22 cellular contexts compared by ENCODE assay signal in genomic region chr6:145947108-145947507, GRCh38. TPM values are rescaled to one million over a fixed set of nuclear protein-coding genes. Genes with fewer than 3 reads are reported as not detected.
DNase-seq lines count a peak whose midpoint lies in the region; ATAC-seq, FAIRE-seq and TF ChIP-seq lines count a peak whose summit lies in the region.
"Had no signal": no experiment of that assay in that cellular context is flagged by ENCODE, and none has a peak within 500 bp of the region (broad histone marks: within the 10 kb centered on the region; RNA-seq: fewer than 3 reads in every experiment).

No MANE protein-coding gene starts in this region.

- TF ChIP-seq EP300 in HepG2 (IDR thresholded peaks at IDR 0.05; ENCODE audit: low read depth in 2 of 2, low read length in 2 of 2) (no peak), HepG2 (CRISPR knock-in tag; IDR thresholded peaks at IDR 0.05; ENCODE audit: borderline replicate concordance) (no peak)

- FAIRE-seq in HepG2 (lab: Jason Lieb, UNC), result no peak
- FAIRE-seq: A549, D721Med, GM12878, GM12892, GM18507, GM19239 had no signal

- TF ChIP-seq POLR2A in HepG2 (IDR thresholded peaks at IDR 0.05; ENCODE audit: insufficient read depth in 1 of 2, low read depth in 2 of 2, low read length in 2 of 2) (no peak), right lobe of liver (IDR thresholded peaks at IDR 0.05) (no peak)

- 58% methylated on average over 3 of the region's 3 CpGs for WGBS in liver
- WGBS in HepG2 (ENCODE audit: low lambda C conversion rate), result 89% methylated on average over 3 of the region's 3 CpGs
- WGBS in right lobe of liver (ENCODE audit: insufficient coverage, low coverage, low lambda C conversion rate, missing lambda C conversion rate), result 47% methylated on average over 3 of the region's 3 CpGs

- POLR2A ChIA-PET in HepG2 (lab: Yijun Ruan, JAX), result no interaction called here

- DNase-seq in HepG2 (ENCODE audit: low spot score), result no peak
- peak; percentile 32 for DNase-seq in G401 (ENCODE audit: low spot score)
- DNase-seq in right lobe of liver, result no peak
- DNase-seq in NCI-H1105 (lab: John Stamatoyannopoulos, UW), result no peak
- no peak for DNase-seq in NCI-H69 (lab: John Stamatoyannopoulos, UW)
- DNase-seq: Caco-2; Calu3; CD4-positive, alpha-beta T cell; CD8-positive, alpha-beta T cell; DMS79 treated with DMSO at 0.1 percent for 48 hours; GDM1 had no signal

- H3K9ac ChIP-seq in liver (ENCODE audit: low read depth in 1 of 2, low read length in 2 of 2) (no peak overlapping the region), HepG2 (ENCODE audit: insufficient read depth, low read depth, low read length) (no peak overlapping the region)
- H3K9ac ChIP-seq: BLaER1 treated with 17β-estradiol and CSF1 and Interleukin-3, amounts not matched to agents 10 nM and 100 nM had no signal

- peak overlapping the region in 1 of 2 donors; percentile 11 for H3K27ac ChIP-seq in liver (ENCODE audit: low read depth in 1 of 2, low read length in 2 of 2)
- H3K27ac ChIP-seq in HepG2 (ENCODE audit: extremely low read length, insufficient read depth, low read length), result no peak overlapping the region
- peak overlapping the region in 1 of 3 donors; percentile 25 for H3K27ac ChIP-seq in right lobe of liver
- H3K27ac ChIP-seq: 22Rv1; A549; BLaER1 treated with 17β-estradiol and CSF1 and Interleukin-3, amounts not matched to agents 10 nM and 100 nM; C4-2B had no signal

- in situ Hi-C loops in HepG2 (cut with HindIII; ENCODE audit: extremely low pct_ligation_motif_present, low pct_unique_long_range_greater_than_20kb), result loop anchor here (25.0 kb wide), 1 partner anchor 765 kb away; no protein-coding TSS in a partner anchor
- in situ Hi-C loops in G401 (cut with HindIII; ENCODE audit: low sequenced_read_pairs), result no loop called here

- H4K20me1 ChIP-seq in HepG2 (ENCODE audit: insufficient read depth, low read length), result no peaks in the 10 kb centered on the region
- H4K20me1 ChIP-seq: BLaER1 treated with 17β-estradiol and CSF1 and Interleukin-3, amounts not matched to agents 10 nM and 100 nM had no signal

- intact Hi-C loops in HepG2 (cut with micrococcal nuclease; ENCODE audit: unreplicated experiment), result no loop called here
- intact Hi-C loops in right lobe of liver (cut with DNase I), result no loop called here

- H3K36me3 ChIP-seq in liver (ENCODE audit: control insufficient read depth in 4 of 4, insufficient read depth in 3 of 4, low read depth in 1 of 4, low read length in 3 of 4) (peaks cover 7 to 46% (median 42%) of the 10 kb centered on the region in 4 donors), HepG2 (replicated peaks in 1 of 2; ENCODE audit: control insufficient read depth in 1 of 2, insufficient read depth in 2 of 2, low read length in 2 of 2) (peaks cover 4 to 63% of the 10 kb centered on the region in 2 experiments), right lobe of liver (peaks cover 0 to 45% (median 12%) of the 10 kb centered on the region in 4 donors)

- no TSS peak for BruUV-seq in HepG2 (replicated peaks; lab: Mats Ljungman, UMichigan)

- H3K4me3 ChIP-seq in liver (ENCODE audit: low read depth in 1 of 3, low read length in 3 of 3) (no peak overlapping the region), HepG2 (replicated peaks in 1 of 3; ENCODE audit: insufficient read depth in 1 of 3, low read depth in 2 of 3, low read length in 3 of 3) (no peak overlapping the region), right lobe of liver (no peak overlapping the region)
- H3K4me3 ChIP-seq: A549; BLaER1 treated with 17β-estradiol and CSF1 and Interleukin-3, amounts not matched to agents 10 nM and 100 nM; GM12878 had no signal

- no peak overlapping the region for H3K4me2 ChIP-seq in HepG2 (ENCODE audit: low read depth, low read length)
- H3K4me2 ChIP-seq: A549; BLaER1 treated with 17β-estradiol and CSF1 and Interleukin-3, amounts not matched to agents 10 nM and 100 nM had no signal

- H2AFZ ChIP-seq in HepG2 (ENCODE audit: low read length), result no peak overlapping the region

- no peak for TF ChIP-seq RAD21 in liver (IDR thresholded peaks at IDR 0.05)
- TF ChIP-seq RAD21 in HepG2 (CRISPR knock-in tag; IDR thresholded peaks at IDR 0.05), result no peak

- H3K9me3 ChIP-seq in liver (ENCODE audit: control insufficient read depth in 4 of 4, low read length in 3 of 4) (no peaks in the 10 kb centered on the region), HepG2 (ENCODE audit: low read length) (no peaks in the 10 kb centered on the region), right lobe of liver (no peaks in the 10 kb centered on the region)
- H3K9me3 ChIP-seq: A549, Caco-2 had no signal

- ATAC-seq in HepG2 (no peak), right lobe of liver (peak in 3 of 4 donors; percentile 30 to 54 (median 45)), GM18858 (IDR thresholded peaks at IDR 0.05; ENCODE audit: unreplicated experiment) (no peak)
- ATAC-seq: A549; CD8-positive, alpha-beta T cell; GM12878 had no signal

- no peaks in the 10 kb centered on the region for H3K79me2 ChIP-seq in HepG2 (ENCODE audit: insufficient read depth, low read length)

- no peak for TF ChIP-seq CTCF in liver (IDR thresholded peaks at IDR 0.05; ENCODE audit: low read depth, low read length, missing input control)
- TF ChIP-seq CTCF in HepG2 (CRISPR knock-in tag; IDR thresholded peaks at IDR 0.05), result no peak
- no peak for TF ChIP-seq CTCF in right lobe of liver (IDR thresholded peaks at IDR 0.05)

- H3K27me3 ChIP-seq in liver (ENCODE audit: control insufficient read depth in 4 of 4, insufficient read depth in 4 of 4, low read length in 3 of 4) (no peaks in the 10 kb centered on the region), HepG2 (ENCODE audit: control insufficient read depth in 1 of 2, insufficient read depth in 2 of 2, low read length in 2 of 2) (no peaks in the 10 kb centered on the region), right lobe of liver (no peaks in the 10 kb centered on the region)
- H3K27me3 ChIP-seq: BLaER1 treated with 17β-estradiol and CSF1 and Interleukin-3, amounts not matched to agents 10 nM and 100 nM had no signal

- peaks cover 0 to 9% (median 3%) of the 10 kb centered on the region in 4 donors for H3K4me1 ChIP-seq in liver (ENCODE audit: control insufficient read depth in 4 of 4, insufficient read depth in 4 of 4, low read length in 3 of 4)
- H3K4me1 ChIP-seq in HepG2 (ENCODE audit: insufficient read depth, low read length), result no peaks in the 10 kb centered on the region
- peaks cover 0 to 25% (median 0%) of the 10 kb centered on the region in 4 donors for H3K4me1 ChIP-seq in right lobe of liver
- H3K4me1 ChIP-seq: A549; BLaER1 treated with 17β-estradiol and CSF1 and Interleukin-3, amounts not matched to agents 10 nM and 100 nM; Caco-2 had no signal

- CTCF ChIA-PET in HepG2 (lab: Yijun Ruan, JAX; ENCODE audit: low intra/inter-chr PET ratio, low total read pairs), result no interaction called here

TF ChIP-seq in liver, 16 proteins besides CTCF, POLR2A, EP300 and RAD21 (continues in another document):
- TF ChIP-seq HNF4A (conservative IDR thresholded peaks at IDR 0.05) (no peak), NR2F2 (IDR thresholded peaks at IDR 0.05) (no peak), ATF3 (IDR thresholded peaks at IDR 0.05) (no peak), TAF1 (conservative IDR thresholded peaks at IDR 0.05) (no peak), SP1 (IDR thresholded peaks at IDR 0.05) (peak; percentile 11), HNF4G (IDR thresholded peaks at IDR 0.05) (no peak)

TF ChIP-seq in HepG2, 621 proteins besides CTCF, POLR2A, EP300 and RAD21:
- TF ChIP-seq ZBTB7A (CRISPR knock-in tag; IDR thresholded peaks at IDR 0.05) (no peak), ZNF652 (CRISPR knock-in tag; IDR thresholded peaks at IDR 0.05; ENCODE audit: borderline replicate concordance, low read depth) (no peak), ZNF256 (CRISPR knock-in tag; conservative IDR thresholded peaks at IDR 0.05) (no peak)

RNA-seq across cellular contexts. Expression of gene SHPRH, which starts 17.1 kb away (rescaled TPM):
- total RNA-seq in liver (10 to 100 TPM in 1 of 2 donors, 1 to 10 TPM in 1; 9.2 to 25.5 TPM), HepG2 (2016; rRNA removed; fragmentation: Illumina TruSeq; extraction: Trizol) (17.6 and 22.3 TPM in 2 replicates), right lobe of liver (10 to 100 TPM in 1 of 6 experiments, 1 to 10 TPM in 5; 5.7 to 11.7 (median 8.1) TPM)
- polyA plus RNA-seq in liver (10 to 100 TPM in 1 of 2 donors, 1 to 10 TPM in 1; 1.6 to 10.6 TPM), HepG2 (2011; rRNA removed) (6.9 and 8.2 TPM in 2 replicates)
- total RNA-seq in HepG2 (2016; cell fraction: cytosol; rRNA removed; fragmentation: Illumina TruSeq; extraction: Trizol; ENCODE audit: low read depth), result 23.1 and 23.4 TPM in 2 replicates
- 17.3 and 19.8 TPM in 2 replicates for total RNA-seq in HepG2 (2016; cell fraction: insoluble cytoplasmic fraction; rRNA removed; fragmentation: Illumina TruSeq; extraction: Trizol)
- total RNA-seq in HepG2 (2016; cell fraction: membrane; rRNA removed; fragmentation: Illumina TruSeq; extraction: Trizol), result 8.6 and 9.9 TPM in 2 replicates
- 58.7 and 61.1 TPM in 2 replicates for total RNA-seq in HepG2 (2016; cell fraction: nucleus; rRNA removed; fragmentation: Illumina TruSeq; extraction: Trizol)
- polyA plus RNA-seq in HepG2 (2011; cell fraction: cytosol; rRNA removed), result 2.3 and 3.8 TPM in 2 replicates
- 11.7 and 14.3 TPM in 2 replicates for polyA plus RNA-seq in HepG2 (2011; cell fraction: nucleus; rRNA removed)
- polyA plus RNA-seq in HepG2 (2012), result 4.4 and 5.9 TPM in 2 replicates
- 0.18 and 0.19 TPM in 2 replicates for polyA plus RNA-seq in HepG2 (2016; cell fraction: cytosol; fragmentation: Illumina TruSeq; extraction: Trizol; ENCODE audit: low read depth)
- 7.5 and 8.4 TPM in 2 replicates for polyA plus RNA-seq in HepG2 (2016; cell fraction: insoluble cytoplasmic fraction; fragmentation: Illumina TruSeq; extraction: Trizol; ENCODE audit: low read depth)
- 0.63 and 0.86 TPM in 2 replicates for polyA plus RNA-seq in HepG2 (2016; cell fraction: membrane; fragmentation: Illumina TruSeq; extraction: Trizol; ENCODE audit: low read depth)
- polyA plus RNA-seq in HepG2 (2016; cell fraction: nucleus; fragmentation: Illumina TruSeq; extraction: Trizol; ENCODE audit: insufficient read depth, low read depth), result 17.6 and 19.4 TPM in 2 replicates
- 14.0 and 20.6 TPM in 2 replicates for polyA minus RNA-seq in HepG2 (2011; rRNA and poly(A)+ RNA removed; ENCODE audit: low replicate concordance)
- 11.6 and 14.1 TPM in 2 replicates for polyA minus RNA-seq in HepG2 (2011; cell fraction: cytosol; rRNA and poly(A)+ RNA removed)
- 144 and 160 TPM in 2 replicates for polyA minus RNA-seq in HepG2 (2011; cell fraction: nucleus; rRNA and poly(A)+ RNA removed)
- total RNA-seq in G401 (2014; rRNA removed; shearing (Covaris generic)), result 7.0 and 14.1 TPM in 2 replicates

Comparison
In these comparisons a context has a peak if more than half of its experiments do, and no peak if none do; other contexts are left out.
1. ATAC-seq: peak in right lobe of liver (3 of 4); none in HepG2 (single experiment) and GM18858 (single experiment).